Comparison of ENCODE assay signal across 10 cellular contexts in genomic region chr6:10415593-10416480, GRCh38. TPM values are rescaled to one million over a fixed set of nuclear protein-coding genes. Genes with fewer than 3 reads are reported as not detected.
DNase-seq lines count a peak whose midpoint lies in the region; ATAC-seq and TF ChIP-seq lines count a peak whose summit lies in the region.
"Had no signal": no experiment of that assay in that cellular context is flagged by ENCODE, and none has a peak within 500 bp of the region (broad histone marks: within the 10 kb centered on the region; RNA-seq: fewer than 3 reads in every experiment).

No MANE protein-coding gene starts in this region.

- POLR2A ChIA-PET in AG04450 (lab: Yijun Ruan, JAX) (interaction anchor here (0.5 kb wide), 1 partner anchor 758 kb away, joined by 3 read pairs; no protein-coding TSS in a partner anchor), HCT116 (lab: Charles Lee) (interaction anchor here (0.6 to 3.1 kb wide), 7 partner anchors 10 to 1164 kb away, joined by 3 to 28 read pairs (median 8); no protein-coding TSS in a partner anchor)

- TF ChIP-seq POLR2A in HCT116 (IDR thresholded peaks at IDR 0.05; ENCODE audit: borderline replicate concordance, extremely low read depth, insufficient read depth, insufficient read length), result no peak
- no peak for TF ChIP-seq POLR2A in adrenal gland (IDR thresholded peaks at IDR 0.05)

- peaks cover 30% of the 10 kb centered on the region for H3K4me1 Mint-ChIP-seq in central memory CD8-positive, alpha-beta T cell

- H3K36me3 ChIP-seq in HCT116 (ENCODE audit: control insufficient read depth in 1 of 2, insufficient read depth in 2 of 2, low read length in 2 of 2) (no peaks in the 10 kb centered on the region), mesodermal cell (ENCODE audit: control insufficient read depth, insufficient read depth, low read length) (no peaks in the 10 kb centered on the region), adrenal gland (replicated peaks in 1 of 2) (no peaks in the 10 kb centered on the region)
- H3K36me3 ChIP-seq: upper lobe of right lung had no signal

- H3K27ac Mint-ChIP-seq in central memory CD8-positive, alpha-beta T cell (ENCODE audit: low read depth), result peak overlapping the region; percentile 79

- H3K9me3 Mint-ChIP-seq in central memory CD8-positive, alpha-beta T cell, result peaks cover 10% of the 10 kb centered on the region

- H3K4me3 Mint-ChIP-seq in central memory CD8-positive, alpha-beta T cell, result peak overlapping the region; percentile 43

- H3K4me2 ChIP-seq in HCT116 (ENCODE audit: low read length), result peak overlapping the region; percentile 100

- peak overlapping the region; percentile 89; the same call in 1 of the 2 replicates for H3K9ac ChIP-seq in HCT116 (ENCODE audit: low read length)

- H3K27ac ChIP-seq in AG04450 (ENCODE audit: low read depth, low read length) (no peak overlapping the region), HCT116 (ENCODE audit: low read depth, low read length) (peak overlapping the region; percentile 24; the same call in 1 of the 2 replicates), mesodermal cell (ENCODE audit: low read depth, low read length, severe bottlenecking) (no peak overlapping the region), adrenal gland (no peak overlapping the region)
- H3K27ac ChIP-seq: upper lobe of right lung had no signal

- no peaks in the 10 kb centered on the region for H3K9me2 ChIP-seq in HCT116 (ENCODE audit: insufficient read depth)

- no peak for TF ChIP-seq RAD21 in HCT116 (IDR thresholded peaks at IDR 0.05; ENCODE audit: low read depth)

- WGBS in mesodermal cell (ENCODE audit: insufficient coverage in 2 of 2), 2 experiments, result 4% methylated on average over 32 to 36 of the region's 37 CpGs
- 17 to 22% (median 21%) methylated on average over 37 of the region's 37 CpGs for WGBS in adrenal gland, 4 donors

- no TSS peak for BruUV-seq in HCT116 (replicated peaks; lab: Mats Ljungman, UMichigan)

- TF ChIP-seq CTCF in AG04450 (IDR thresholded peaks at IDR 0.05; ENCODE audit: low read depth, low read length) (no peak), HCT116 (IDR thresholded peaks at IDR 0.05 in 2 of 3, conservative IDR thresholded peaks at IDR 0.05 in 1 of 3; ENCODE audit: borderline replicate concordance in 1 of 3, insufficient read depth in 1 of 3, low read depth in 2 of 3, low read length in 2 of 3) (no peak), adrenal gland (IDR thresholded peaks at IDR 0.05) (no peak)

- DNase-seq in AG04450 (ENCODE audit: low read depth, low spot score) (no peak), HCT116 (ENCODE audit: low read depth, low spot score) (no peak), COLO829 (ENCODE audit: low spot score) (no peak), AG20443 (ENCODE audit: low spot score) (no peak), adrenal gland (no peak)
- DNase-seq in central memory CD8-positive, alpha-beta T cell (ENCODE audit: low spot score in 2 of 2), result no peak
- DNase-seq: upper lobe of right lung had no signal

- intact Hi-C loops in HCT116 (cut with micrococcal nuclease) (loop anchor here (2.0 kb wide), 1 partner anchor 875 kb away; no protein-coding TSS in a partner anchor), adrenal gland (cut with DNase I) (loop anchor here in 1 of 2 donors (10.0 kb wide), 1 partner anchor 381 kb away; no protein-coding TSS in a partner anchor)

- H2AFZ ChIP-seq in HCT116 (ENCODE audit: low read depth, low read length, poor library complexity, severe bottlenecking), result peak overlapping the region; percentile 70

- H3K36me3 Mint-ChIP-seq in central memory CD8-positive, alpha-beta T cell (ENCODE audit: insufficient read depth), result peaks cover 36% of the 10 kb centered on the region

- peaks cover 99% of the 10 kb centered on the region for H3K27me3 Mint-ChIP-seq in central memory CD8-positive, alpha-beta T cell

- H4K20me1 ChIP-seq in HCT116 (ENCODE audit: insufficient read depth), result no peaks in the 10 kb centered on the region

- H3K9me3 ChIP-seq in AG04450 (ENCODE audit: control insufficient read depth, insufficient read depth, low read length), result peaks cover 21% of the 10 kb centered on the region
- H3K9me3 ChIP-seq in HCT116 (ENCODE audit: control insufficient read depth in 1 of 2, insufficient read depth in 1 of 2, low read depth in 1 of 2, low read length in 2 of 2), result no peaks in the 10 kb centered on the region
- H3K9me3 ChIP-seq in mesodermal cell (ENCODE audit: control insufficient read depth, low read length), result no peaks in the 10 kb centered on the region
- no peaks in the 10 kb centered on the region for H3K9me3 ChIP-seq in adrenal gland (replicated peaks in 1 of 3)
- H3K9me3 ChIP-seq: upper lobe of right lung had no signal

- ATAC-seq in HCT116 (no peak), HG03354 (IDR thresholded peaks at IDR 0.05; ENCODE audit: poor library complexity, severe bottlenecking, unreplicated experiment) (no peak)
- no peak for ATAC-seq in central memory CD8-positive, alpha-beta T cell (replicated peaks; ENCODE audit: extremely low read depth, poor library complexity, severe bottlenecking)
- ATAC-seq: upper lobe of right lung had no signal

- H3K79me2 ChIP-seq in HCT116 (ENCODE audit: insufficient read depth, low read length), result peaks cover 32% of the 10 kb centered on the region

- peaks cover 93% of the 10 kb centered on the region for H3K27me3 ChIP-seq in AG04450 (ENCODE audit: control insufficient read depth, insufficient read depth, low read length)
- no peaks in the 10 kb centered on the region for H3K27me3 ChIP-seq in HCT116 (ENCODE audit: insufficient read depth, low read length)
- H3K27me3 ChIP-seq in adrenal gland, result peaks cover 84% of the 10 kb centered on the region

- H3K4me3 ChIP-seq in AG04450 (ENCODE audit: low read depth, low read length), result peak overlapping the region; percentile 63
- peak overlapping the region; percentile 64 to 87 for H3K4me3 ChIP-seq in HCT116 (replicated peaks in 1 of 2; ENCODE audit: low read depth in 1 of 2, low read length in 2 of 2)
- peak overlapping the region; percentile 53 for H3K4me3 ChIP-seq in mesodermal cell (ENCODE audit: extremely low read depth, insufficient read depth, low read length, poor library complexity, severe bottlenecking)
- H3K4me3 ChIP-seq in adrenal gland, result no peak overlapping the region

- RAD21 ChIA-PET in HCT116 (lab: Charles Lee; ENCODE audit: low non-redundant PET in 1 of 2, low total read pairs in 2 of 2, uncharacterized antibody in 2 of 2, unreplicated experiment in 2 of 2), result interaction anchor here (0.8 to 1.4 kb wide), 4 partner anchors 13 to 385 kb away, joined by 3 to 9 read pairs (median 4); no protein-coding TSS in a partner anchor

- CTCF ChIA-PET in AG04450 (lab: Charles Lee) (interaction anchor here (0.7 to 2.7 kb wide), 8 partner anchors 9 to 1433 kb away, joined by 3 to 10 read pairs (median 3); no protein-coding TSS in a partner anchor), HCT116 (lab: Charles Lee) (interaction anchor here (1.0 to 2.7 kb wide), 8 partner anchors 9 to 161 kb away, joined by 3 to 23 read pairs (median 6); no protein-coding TSS in a partner anchor)

- H3K4me1 ChIP-seq in HCT116 (ENCODE audit: control insufficient read depth in 1 of 2, insufficient read depth in 2 of 2, low read length in 2 of 2) (peaks cover 5 to 18% of the 10 kb centered on the region in 2 experiments; a peak in 3 of 4 replicates), mesodermal cell (ENCODE audit: control insufficient read depth, insufficient read depth, low read length, poor library complexity, severe bottlenecking) (peaks cover 46% of the 10 kb centered on the region), adrenal gland (replicated peaks in 1 of 2) (peaks cover 19 to 25% of the 10 kb centered on the region in 2 donors)

TF ChIP-seq in HCT116, 20 proteins besides CTCF, POLR2A, EP300 and RAD21 (continues in another document):
- TF ChIP-seq REST (IDR thresholded peaks at IDR 0.05; ENCODE audit: low read depth) (no peak), SP1 (IDR thresholded peaks at IDR 0.05; ENCODE audit: low read depth) (no peak), EZH2phosphoT487 (IDR thresholded peaks at IDR 0.05; ENCODE audit: borderline replicate concordance) (no peak), EZH2 (IDR thresholded peaks at IDR 0.05) (no peak), MAX (IDR thresholded peaks at IDR 0.05) (no peak)

RNA-seq across cellular contexts. Expression of gene TFAP2A, which starts 1.0 kb away (rescaled TPM):
- 2.3 TPM in 2 replicates for polyA plus RNA-seq in AG04450 (2011; rRNA removed)
- polyA minus RNA-seq in AG04450 (2011; rRNA and poly(A)+ RNA removed), result 1.7 and 1.9 TPM in 2 replicates
- total RNA-seq in HCT116 (2021; ENCODE audit: unreplicated experiment), result 24.3 TPM
- 17.3 and 17.4 TPM in 2 replicates for polyA plus RNA-seq in HCT116 (2012)
- polyA plus RNA-seq in mesodermal cell (2013, experiment 1 of 2), result 22.4 TPM
- polyA plus RNA-seq in mesodermal cell (2013, experiment 2 of 2), result 17.4 TPM
- under 1 TPM in 6 of 8 donors, not detected in 2; 0.23 to 0.84 (median 0.60) TPM for total RNA-seq in adrenal gland
- under 1 TPM; 0.18 to 0.72 (median 0.30) TPM for polyA plus RNA-seq in adrenal gland
- total RNA-seq: mononuclear cell had no signal

Comparison
In these comparisons a context has a peak if more than half of its experiments do, and no peak if none do; other contexts are left out.
1. H3K4me3 ChIP-seq: peak in AG04450 (single experiment), HCT116 (2 of 2) and mesodermal cell (single experiment); none in adrenal gland (0 of 4).
2. RNA of gene TFAP2A, which starts 1.0 kb away (total RNA-seq): 24.3 TPM in HCT116 (single experiment); 0.23 to 0.84 TPM in adrenal gland; every median in the first group is over 10 times any median in the second.